ENCODE assay signal across 18 cellular contexts in the genomic region with DNA sequence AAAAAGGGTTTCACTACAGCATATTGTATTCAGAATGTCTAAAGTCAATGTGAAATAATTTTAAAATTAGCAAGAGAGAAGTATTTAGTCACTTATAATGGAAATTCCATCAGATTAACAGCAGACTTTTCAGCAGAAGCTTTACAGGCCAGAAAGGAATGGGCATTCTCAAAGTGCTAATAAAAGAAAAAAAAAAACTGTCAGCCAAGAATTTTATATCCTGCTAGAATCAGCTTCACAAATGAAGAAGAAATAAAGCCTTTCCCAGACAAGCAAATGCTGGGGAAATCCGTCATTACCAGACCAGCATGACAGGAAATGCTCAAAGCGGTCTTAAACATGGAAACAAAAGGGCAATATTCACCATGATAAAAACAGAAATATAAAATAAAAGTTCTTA. TPM values are rescaled to one million over a fixed set of nuclear protein-coding genes. Genes with fewer than 3 reads are reported as not detected.
DNase-seq lines count a peak whose midpoint lies in the region; ATAC-seq and TF ChIP-seq lines count a peak whose summit lies in the region.
"Had no signal": no experiment of that assay in that cellular context is flagged by ENCODE, and none has a peak within 500 bp of the region (broad histone marks: within the 10 kb centered on the region; RNA-seq: fewer than 3 reads in every experiment).

No MANE protein-coding gene starts in this region.

- no peak overlapping the region for H3K4me3 Mint-ChIP-seq in activated CD4-positive, alpha-beta T cell treated with anti-CD3 and anti-CD28 coated beads, Interleukin-2, amount 10 ng/mL, durations not matched to agents 24 days and 14 days
- no peak overlapping the region for H3K4me3 Mint-ChIP-seq in MCF 10A (ENCODE audit: unreplicated experiment)
- H3K4me3 Mint-ChIP-seq in activated naive CD8-positive, alpha-beta T cell treated with anti-CD3 and anti-CD28 coated beads for 36 hours: no peak overlapping the region
- H3K4me3 Mint-ChIP-seq: B cell; CD4-positive, alpha-beta T cell; GM23338 had no signal

- H3K27ac ChIP-seq in breast epithelium (no peak overlapping the region), HEK293 (ENCODE audit: extremely low read depth, low read depth, low read length) (no peak overlapping the region)

- peaks cover 42% of the 10 kb centered on the region for H3K4me1 Mint-ChIP-seq in activated CD4-positive, alpha-beta T cell treated with anti-CD3 and anti-CD28 coated beads, Interleukin-2, amount 10 ng/mL, durations not matched to agents 24 days and 14 days
- H3K4me1 Mint-ChIP-seq in MCF 10A (ENCODE audit: insufficient read depth, unreplicated experiment): peaks cover 6% of the 10 kb centered on the region
- peaks cover 49% of the 10 kb centered on the region for H3K4me1 Mint-ChIP-seq in activated naive CD8-positive, alpha-beta T cell treated with anti-CD3 and anti-CD28 coated beads for 36 hours
- H3K4me1 Mint-ChIP-seq: B cell, GM23338 had no signal

- peaks cover 8 to 28% of the 10 kb centered on the region in 2 donors for H3K9me3 ChIP-seq in breast epithelium
- 0 out of 2 replicates have a peak, but pooled peaks cover 5% of the 10 kb centered on the region for H3K9me3 ChIP-seq in HEK293 (ENCODE audit: control insufficient read depth, insufficient read depth, low read depth, low read length)

- H3K27ac Mint-ChIP-seq in activated CD4-positive, alpha-beta T cell treated with anti-CD3 and anti-CD28 coated beads, Interleukin-2, amount 10 ng/mL, durations not matched to agents 24 days and 14 days: peak overlapping the region; percentile 72
- H3K27ac Mint-ChIP-seq in MCF 10A (ENCODE audit: low read depth, unreplicated experiment): peak overlapping the region; percentile 20
- peak overlapping the region; percentile 36 for H3K27ac Mint-ChIP-seq in activated naive CD8-positive, alpha-beta T cell treated with anti-CD3 and anti-CD28 coated beads for 36 hours
- H3K27ac Mint-ChIP-seq: B cell; CD4-positive, alpha-beta T cell; GM23338 had no signal

- TF ChIP-seq CTCF in MCF 10A (IDR thresholded peaks at IDR 0.05; ENCODE audit: unreplicated experiment): no peak
- TF ChIP-seq CTCF in breast epithelium (IDR thresholded peaks at IDR 0.05): no peak
- TF ChIP-seq CTCF in HEK293 (tag by site-specific recombination; IDR thresholded peaks at IDR 0.05): no peak

- H3K27me3 ChIP-seq in breast epithelium: no peaks in the 10 kb centered on the region

- CTCF ChIA-PET in MCF 10A (lab: Yijun Ruan, JAX) (interaction anchor here (0.6 kb wide), 1 partner anchor 12 kb away, joined by 3 read pairs; no protein-coding TSS in a partner anchor), HEK293 (lab: Yijun Ruan, JAX) (no interaction called here)

- H3K4me3 ChIP-seq in breast epithelium (no peak overlapping the region), HEK293 (ENCODE audit: low read depth, low read length) (no peak overlapping the region)
- H3K4me3 ChIP-seq: GM23338 had no signal

- H3K27me3 Mint-ChIP-seq in activated CD4-positive, alpha-beta T cell treated with anti-CD3 and anti-CD28 coated beads, Interleukin-2, amount 10 ng/mL, durations not matched to agents 24 days and 14 days: no peaks in the 10 kb centered on the region
- H3K27me3 Mint-ChIP-seq in MCF 10A (ENCODE audit: insufficient read depth, unreplicated experiment): no peaks in the 10 kb centered on the region
- no peaks in the 10 kb centered on the region for H3K27me3 Mint-ChIP-seq in activated naive CD8-positive, alpha-beta T cell treated with anti-CD3 and anti-CD28 coated beads for 36 hours
- H3K27me3 Mint-ChIP-seq: B cell; CD4-positive, alpha-beta T cell had no signal

- no peak for TF ChIP-seq POLR2A in breast epithelium (IDR thresholded peaks at IDR 0.05)

- POLR2A ChIA-PET in MCF 10A (lab: Yijun Ruan, JAX) (interaction anchor here (1.4 kb wide), 1 partner anchor 12 kb away, joined by 6 read pairs; no protein-coding TSS in a partner anchor), HEK293 (lab: Yijun Ruan, JAX) (interaction anchor here (0.8 kb wide), 1 partner anchor 18 kb away, joined by 6 read pairs; no protein-coding TSS in a partner anchor)

- intact Hi-C loops in activated CD4-positive, alpha-beta T cell treated with anti-CD3 and anti-CD28 coated beads, Interleukin-2, amount 10 ng/mL, durations not matched to agents 24 days and 14 days (cut with micrococcal nuclease): no loop called here
- intact Hi-C loops in MCF 10A (cut with micrococcal nuclease): no loop called here
- intact Hi-C loops in breast epithelium (cut with DNase I; ENCODE audit: low total_unique reads): no loop called here

- H3K36me3 ChIP-seq in breast epithelium: peaks cover 14% of the 10 kb centered on the region
- H3K36me3 ChIP-seq in HEK293 (ENCODE audit: control insufficient read depth in 2 of 2, insufficient read depth in 1 of 2, low read length in 2 of 2): peaks cover 83% of the 10 kb centered on the region in 2 experiments

- peaks cover 95% of the 10 kb centered on the region for H3K36me3 Mint-ChIP-seq in activated CD4-positive, alpha-beta T cell treated with anti-CD3 and anti-CD28 coated beads, Interleukin-2, amount 10 ng/mL, durations not matched to agents 24 days and 14 days (ENCODE audit: low read depth)
- H3K36me3 Mint-ChIP-seq in MCF 10A (ENCODE audit: insufficient read depth, unreplicated experiment): peaks cover 98% of the 10 kb centered on the region
- H3K36me3 Mint-ChIP-seq in activated naive CD8-positive, alpha-beta T cell treated with anti-CD3 and anti-CD28 coated beads for 36 hours: peaks cover 86% of the 10 kb centered on the region

- no peak for DNase-seq in activated CD4-positive, alpha-beta T cell treated with anti-CD3 and anti-CD28 coated beads, Interleukin-2, amount 10 ng/mL, durations not matched to agents 24 days and 14 days
- DNase-seq in activated CD4-positive, alpha-beta T cell treated with anti-CD3 and anti-CD28 coated beads for 1 hour: no peak
- DNase-seq in MCF 10A (ENCODE audit: unreplicated experiment): no peak
- no peak for DNase-seq in breast epithelium (ENCODE audit: low spot score in 2 of 2)
- DNase-seq in activated naive CD8-positive, alpha-beta T cell treated with anti-CD3 and anti-CD28 coated beads for 36 hours: no peak
- DNase-seq in NCI-H748 treated with DMSO at 0.1 percent for 48 hours (lab: John Stamatoyannopoulos, UW): no peak
- DNase-seq: 8988T; C1 segment of cervical spinal cord; Calu3; CD4-positive, alpha-beta T cell; DMS 273 treated with DMSO at 0.1 percent for 48 hours; H7 had no signal

- H3K4me1 ChIP-seq in breast epithelium (no peaks in the 10 kb centered on the region), HEK293 (ENCODE audit: control insufficient read depth, insufficient read depth, low read length) (no peaks in the 10 kb centered on the region)

- peaks cover 17% of the 10 kb centered on the region for H3K9me3 Mint-ChIP-seq in activated CD4-positive, alpha-beta T cell treated with anti-CD3 and anti-CD28 coated beads, Interleukin-2, amount 10 ng/mL, durations not matched to agents 24 days and 14 days
- peaks cover 8% of the 10 kb centered on the region for H3K9me3 Mint-ChIP-seq in MCF 10A (ENCODE audit: unreplicated experiment)
- H3K9me3 Mint-ChIP-seq in activated naive CD8-positive, alpha-beta T cell treated with anti-CD3 and anti-CD28 coated beads for 36 hours: peaks cover 37% of the 10 kb centered on the region
- H3K9me3 Mint-ChIP-seq: GM23338 had no signal

- no TSS peak for BruUV-seq in MCF 10A (replicated peaks; lab: Mats Ljungman, UMichigan)

- no peak for ATAC-seq in HG02571 (IDR thresholded peaks at IDR 0.05; ENCODE audit: unreplicated experiment)
- ATAC-seq: GM23338 had no signal

TF ChIP-seq in HEK293, 187 proteins besides CTCF, POLR2A, EP300 and RAD21:
- peak; percentile 65 for TF ChIP-seq SETDB1 (IDR thresholded peaks at IDR 0.05; ENCODE audit: insufficient read length, low read length)
- TF ChIP-seq ELK4 (IDR thresholded peaks at IDR 0.05; ENCODE audit: borderline replicate concordance, low read depth, low read length): no peak

RNA-seq across cellular contexts. Expression of gene LMAN1, which starts 18.8 kb away (rescaled TPM):
- total RNA-seq in activated CD4-positive, alpha-beta T cell treated with anti-CD3 and anti-CD28 coated beads, Interleukin-2, amount 10 ng/mL, durations not matched to agents 24 days and 14 days: 141 and 148 TPM in 2 replicates
- total RNA-seq in MCF 10A (2022) (168 and 227 TPM in 2 replicates), breast epithelium (100 to 1,000 TPM in 1 of 3 donors, 10 to 100 TPM in 2; 86.9 to 110 (median 95.7) TPM)
- total RNA-seq in activated naive CD8-positive, alpha-beta T cell treated with anti-CD3 and anti-CD28 coated beads for 36 hours: 100 to 1,000 TPM; 118 TPM

RNA-seq across cellular contexts. Expression of gene CPLX4, which starts 21.9 kb away (rescaled TPM):
- not detected in 2 replicates for total RNA-seq in activated CD4-positive, alpha-beta T cell treated with anti-CD3 and anti-CD28 coated beads, Interleukin-2, amount 10 ng/mL, durations not matched to agents 24 days and 14 days
- not detected in 2 replicates for total RNA-seq in MCF 10A (2022)
- not detected for total RNA-seq in breast epithelium
- total RNA-seq in activated naive CD8-positive, alpha-beta T cell treated with anti-CD3 and anti-CD28 coated beads for 36 hours: not detected
- total RNA-seq: B cell; Calu3; CD4-positive, alpha-beta T cell; Daoy; GM23338; H7; HT-29 had no signal

Comparison
In these comparisons a context has a peak if more than half of its experiments do, and no peak if none do; other contexts are left out.
1. H3K27ac Mint-ChIP-seq: peak in every context shown above with its lines; median percentile 72 in activated CD4-positive, alpha-beta T cell treated with anti-CD3 and anti-CD28 coated beads, Interleukin-2, amount 10 ng/mL, durations not matched to agents 24 days and 14 days; 36 in activated naive CD8-positive, alpha-beta T cell treated with anti-CD3 and anti-CD28 coated beads for 36 hours; 20 in MCF 10A.